In genomic region chr16:1075546-1075945, GRCh38 we compare ENCODE assay signal across 20 cellular contexts. TPM values are rescaled to one million over a fixed set of nuclear protein-coding genes. Genes with fewer than 3 reads are reported as not detected.
DNase-seq lines count a peak whose midpoint lies in the region; ATAC-seq, FAIRE-seq and TF ChIP-seq lines count a peak whose summit lies in the region.
"Had no signal": no experiment of that assay in that cellular context is flagged by ENCODE, and none has a peak within 500 bp of the region (broad histone marks: within the 10 kb centered on the region; RNA-seq: fewer than 3 reads in every experiment).

No MANE protein-coding gene starts in this region.

- TF ChIP-seq CTCF in HepG2 (CRISPR knock-in tag; IDR thresholded peaks at IDR 0.05) (peak; percentile 29), right lobe of liver (IDR thresholded peaks at IDR 0.05) (no peak), VCaP (conservative IDR thresholded peaks at IDR 0.05) (no peak)

- H3K36me3 ChIP-seq in HepG2 (replicated peaks in 1 of 2; ENCODE audit: control insufficient read depth in 1 of 2, insufficient read depth in 2 of 2, low read length in 2 of 2), result no peaks in the 10 kb centered on the region
- H3K36me3 ChIP-seq in right lobe of liver, result no peaks in the 10 kb centered on the region
- H3K36me3 ChIP-seq: SJSA1 had no signal

- POLR2A ChIA-PET in HepG2 (lab: Yijun Ruan, JAX), result no interaction called here

- peaks cover 43% of the 10 kb centered on the region for H3K4me1 ChIP-seq in HepG2 (ENCODE audit: insufficient read depth, low read length)
- peaks cover 0 to 12% (median 2%) of the 10 kb centered on the region in 4 donors for H3K4me1 ChIP-seq in right lobe of liver
- H3K4me1 ChIP-seq: SJSA1 had no signal

- WGBS in HepG2 (ENCODE audit: low lambda C conversion rate), result 60% methylated on average over 10 of the region's 13 CpGs
- WGBS in right lobe of liver (ENCODE audit: insufficient coverage, low coverage, low lambda C conversion rate, missing lambda C conversion rate), result no CpG with 5 or more reads among the region's 13 CpGs

- FAIRE-seq in HepG2 (lab: Jason Lieb, UNC), result no peak
- FAIRE-seq: GM12891, GM18507, K562 had no signal

- H3K27ac ChIP-seq in HepG2 (ENCODE audit: extremely low read length, insufficient read depth, low read length) (no peak overlapping the region), right lobe of liver (no peak overlapping the region), VCaP (peak overlapping the region; percentile 69; the same call in 1 of the 2 replicates)
- H3K27ac ChIP-seq: PC-9, SJSA1 had no signal

- no peaks in the 10 kb centered on the region for H4K20me1 ChIP-seq in HepG2 (ENCODE audit: insufficient read depth, low read length)

- TF ChIP-seq POLR2A in HepG2 (IDR thresholded peaks at IDR 0.05; ENCODE audit: insufficient read depth in 1 of 2, low read depth in 2 of 2, low read length in 2 of 2) (no peak), right lobe of liver (IDR thresholded peaks at IDR 0.05) (no peak)

- TF ChIP-seq RAD21 in HepG2 (CRISPR knock-in tag; IDR thresholded peaks at IDR 0.05), result no peak

- no TSS peak for BruUV-seq in HepG2 (replicated peaks; lab: Mats Ljungman, UMichigan)

- H3K27me3 ChIP-seq in HepG2 (ENCODE audit: control insufficient read depth in 1 of 2, insufficient read depth in 2 of 2, low read length in 2 of 2) (peaks cover 7 to 35% of the 10 kb centered on the region in 2 experiments; a peak in 4 of 5 replicates), right lobe of liver (peaks cover 0 to 26% of the 10 kb centered on the region in 2 donors)

- CTCF ChIA-PET in HepG2 (lab: Yijun Ruan, JAX; ENCODE audit: low intra/inter-chr PET ratio, low total read pairs), result interaction anchor here (2.0 kb wide), 1 partner anchor 14 kb away, joined by 8 read pairs; no protein-coding TSS in a partner anchor

- H3K9me3 ChIP-seq in HepG2 (ENCODE audit: low read length) (no peaks in the 10 kb centered on the region), right lobe of liver (no peaks in the 10 kb centered on the region)
- H3K9me3 ChIP-seq: SJSA1 had no signal

- no peak for DNase-seq in HepG2 (ENCODE audit: low spot score)
- DNase-seq in right lobe of liver, result no peak
- DNase-seq in NCI-H2171 (lab: John Stamatoyannopoulos, UW), result peak; percentile 67
- DNase-seq in stimulated activated CD4-positive, alpha-beta T cell treated with anti-CD3 and anti-CD28 coated beads, Interleukin-4, amount 100 ng/mL, for 24 hours, result no peak
- DNase-seq in activated gamma-delta T cell (lab: John Stamatoyannopoulos, UW), result no peak
- DNase-seq in cardiac septum (ENCODE audit: low spot score), result no peak
- DNase-seq: GOT3, NCI-H1105, NCI-H187, NCI-H510A, NCI-H774, PC-9, SW 1271 had no signal

- H2AFZ ChIP-seq in HepG2 (ENCODE audit: low read length), result no peak overlapping the region
- H2AFZ ChIP-seq: PC-9 had no signal

- no peak overlapping the region for H3K9ac ChIP-seq in HepG2 (ENCODE audit: insufficient read depth, low read depth, low read length)

- H3K79me2 ChIP-seq in HepG2 (ENCODE audit: insufficient read depth, low read length), result no peaks in the 10 kb centered on the region

- ATAC-seq in HepG2 (no peak), right lobe of liver (no peak)
- ATAC-seq: K562 had no signal

- no peak overlapping the region for H3K4me2 ChIP-seq in HepG2 (ENCODE audit: low read depth, low read length)
- H3K4me2 ChIP-seq: PC-9 had no signal

- in situ Hi-C loops in HepG2 (cut with HindIII; ENCODE audit: extremely low pct_ligation_motif_present, low pct_unique_long_range_greater_than_20kb), result no loop called here

- H3K4me3 ChIP-seq in HepG2 (replicated peaks in 1 of 3; ENCODE audit: insufficient read depth in 1 of 3, low read depth in 2 of 3, low read length in 3 of 3) (no peak overlapping the region), right lobe of liver (no peak overlapping the region)
- H3K4me3 ChIP-seq: K562, PC-9, SJSA1 had no signal

- no peak for TF ChIP-seq EP300 in HepG2 (IDR thresholded peaks at IDR 0.05; ENCODE audit: low read depth in 2 of 2, low read length in 2 of 2)
- no peak for TF ChIP-seq EP300 in HepG2 (CRISPR knock-in tag; IDR thresholded peaks at IDR 0.05; ENCODE audit: borderline replicate concordance)

- intact Hi-C loops in HepG2 (cut with micrococcal nuclease; ENCODE audit: unreplicated experiment) (no loop called here), right lobe of liver (cut with DNase I) (no loop called here), cardiac septum (cut with DNase I) (no loop called here)

TF ChIP-seq in HepG2, 621 proteins besides CTCF, POLR2A, EP300 and RAD21 (continues in another document):
- TF ChIP-seq ZFP36 (IDR thresholded peaks at IDR 0.05; ENCODE audit: borderline replicate concordance, low read depth, low read length, partially characterized antibody) (no peak), ZNF746 (CRISPR knock-in tag; IDR thresholded peaks at IDR 0.05) (peak; percentile 30; the same call in 1 of the 2 replicates), PHB2 (IDR thresholded peaks at IDR 0.05; ENCODE audit: partially characterized antibody) (no peak)

RNA-seq across cellular contexts. Expression of gene SSTR5, which starts 3.0 kb away (rescaled TPM):
- total RNA-seq in HepG2 (2016; rRNA removed; fragmentation: Illumina TruSeq; extraction: Trizol) (0.14 and 0.49 TPM in 2 replicates), right lobe of liver (not detected), cardiac septum (0.57 TPM)
- total RNA-seq in HepG2 (2016; cell fraction: cytosol; rRNA removed; fragmentation: Illumina TruSeq; extraction: Trizol; ENCODE audit: low read depth), result 0.18 TPM in 1 of 2 replicates, not detected in the other
- total RNA-seq in HepG2 (2016; cell fraction: insoluble cytoplasmic fraction; rRNA removed; fragmentation: Illumina TruSeq; extraction: Trizol), result 0.22 TPM in 1 of 2 replicates, not detected in the other
- 0.14 and 0.15 TPM in 2 replicates for total RNA-seq in HepG2 (2016; cell fraction: membrane; rRNA removed; fragmentation: Illumina TruSeq; extraction: Trizol)
- total RNA-seq in HepG2 (2016; cell fraction: nucleus; rRNA removed; fragmentation: Illumina TruSeq; extraction: Trizol), result not detected in 2 replicates
- 0.20 and 0.26 TPM in 2 replicates for polyA plus RNA-seq in HepG2 (2011; rRNA removed)
- 0.55 and 0.79 TPM in 2 replicates for polyA plus RNA-seq in HepG2 (2011; cell fraction: cytosol; rRNA removed)
- polyA plus RNA-seq in HepG2 (2011; cell fraction: nucleus; rRNA removed), result 0.55 and 0.62 TPM in 2 replicates
- polyA plus RNA-seq in HepG2 (2012), result 1.3 and 2.0 TPM in 2 replicates
- polyA plus RNA-seq in HepG2 (2016; cell fraction: cytosol; fragmentation: Illumina TruSeq; extraction: Trizol; ENCODE audit: low read depth), result not detected in 2 replicates
- not detected in 2 replicates for polyA plus RNA-seq in HepG2 (2016; cell fraction: insoluble cytoplasmic fraction; fragmentation: Illumina TruSeq; extraction: Trizol; ENCODE audit: low read depth)
- polyA plus RNA-seq in HepG2 (2016; cell fraction: membrane; fragmentation: Illumina TruSeq; extraction: Trizol; ENCODE audit: low read depth), result 0.18 TPM in 1 of 2 replicates, not detected in the other
- 0.36 TPM in 1 of 2 replicates, not detected in the other for polyA plus RNA-seq in HepG2 (2016; cell fraction: nucleus; fragmentation: Illumina TruSeq; extraction: Trizol; ENCODE audit: insufficient read depth, low read depth)
- 0.26 and 1.1 TPM in 2 replicates for polyA minus RNA-seq in HepG2 (2011; rRNA and poly(A)+ RNA removed; ENCODE audit: low replicate concordance)
- 0.44 and 0.59 TPM in 2 replicates for polyA minus RNA-seq in HepG2 (2011; cell fraction: cytosol; rRNA and poly(A)+ RNA removed)
- polyA minus RNA-seq in HepG2 (2011; cell fraction: nucleus; rRNA and poly(A)+ RNA removed), result 0.26 TPM in 1 of 2 replicates, not detected in the other
- total RNA-seq: K562; PC-9; SJSA1; T-helper 2 cell treated with Interferon-gamma antibody and Interleukin-4, amounts not matched to agents 100 ng/mL and 5 ng/mL, for 36 hours had no signal
- polyA plus RNA-seq: CD14-positive monocyte, K562 had no signal

RNA-seq across cellular contexts. Expression of gene C1QTNF8, which starts 20.5 kb away (rescaled TPM):
- total RNA-seq in HepG2 (2016; rRNA removed; fragmentation: Illumina TruSeq; extraction: Trizol) (0.09 TPM in 1 of 2 replicates, not detected in the other), right lobe of liver (not detected), cardiac septum (not detected)
- total RNA-seq in HepG2 (2016; cell fraction: cytosol; rRNA removed; fragmentation: Illumina TruSeq; extraction: Trizol; ENCODE audit: low read depth), result 0.20 TPM in 1 of 2 replicates, not detected in the other
- not detected in 2 replicates for total RNA-seq in HepG2 (2016; cell fraction: insoluble cytoplasmic fraction; rRNA removed; fragmentation: Illumina TruSeq; extraction: Trizol)
- not detected in 2 replicates for total RNA-seq in HepG2 (2016; cell fraction: membrane; rRNA removed; fragmentation: Illumina TruSeq; extraction: Trizol)
- 0.22 TPM in 1 of 2 replicates, not detected in the other for total RNA-seq in HepG2 (2016; cell fraction: nucleus; rRNA removed; fragmentation: Illumina TruSeq; extraction: Trizol)
- polyA plus RNA-seq in HepG2 (2011; rRNA removed), result not detected in 2 replicates
- not detected in 2 replicates for polyA plus RNA-seq in HepG2 (2011; cell fraction: cytosol; rRNA removed)
- 0.13 TPM in 1 of 2 replicates, not detected in the other for polyA plus RNA-seq in HepG2 (2011; cell fraction: nucleus; rRNA removed)
- polyA plus RNA-seq in HepG2 (2012), result not detected in 2 replicates
- polyA plus RNA-seq in HepG2 (2016; cell fraction: cytosol; fragmentation: Illumina TruSeq; extraction: Trizol; ENCODE audit: low read depth), result not detected in 2 replicates
- not detected in 2 replicates for polyA plus RNA-seq in HepG2 (2016; cell fraction: insoluble cytoplasmic fraction; fragmentation: Illumina TruSeq; extraction: Trizol; ENCODE audit: low read depth)
- polyA plus RNA-seq in HepG2 (2016; cell fraction: membrane; fragmentation: Illumina TruSeq; extraction: Trizol; ENCODE audit: low read depth), result not detected in 2 replicates
- polyA plus RNA-seq in HepG2 (2016; cell fraction: nucleus; fragmentation: Illumina TruSeq; extraction: Trizol; ENCODE audit: insufficient read depth, low read depth), result not detected in 2 replicates
- polyA minus RNA-seq in HepG2 (2011; rRNA and poly(A)+ RNA removed; ENCODE audit: low replicate concordance), result not detected in 2 replicates
- polyA minus RNA-seq in HepG2 (2011; cell fraction: cytosol; rRNA and poly(A)+ RNA removed), result not detected in 2 replicates
- not detected in 2 replicates for polyA minus RNA-seq in HepG2 (2011; cell fraction: nucleus; rRNA and poly(A)+ RNA removed)
- total RNA-seq: K562; PC-9; SJSA1; T-helper 2 cell treated with Interferon-gamma antibody and Interleukin-4, amounts not matched to agents 100 ng/mL and 5 ng/mL, for 36 hours had no signal
- polyA plus RNA-seq: CD14-positive monocyte, K562 had no signal
